8 cellular contexts compared by ENCODE assay signal in genomic region chr17:29615048-29615385, GRCh38. TPM values are rescaled to one million over a fixed set of nuclear protein-coding genes. Genes with fewer than 3 reads are reported as not detected.
DNase-seq lines count a peak whose midpoint lies in the region; ATAC-seq and TF ChIP-seq lines count a peak whose summit lies in the region.

No MANE protein-coding gene starts in this region.

- peak overlapping the region; percentile 55 for H3K27ac Mint-ChIP-seq in activated CD4-positive, alpha-beta T cell treated with anti-CD3 and anti-CD28 coated beads for 36 hours
- H3K27ac Mint-ChIP-seq in endothelial cell (ENCODE audit: unreplicated experiment): no peak overlapping the region

- peaks cover 2% of the 10 kb centered on the region for H3K36me3 Mint-ChIP-seq in activated CD4-positive, alpha-beta T cell treated with anti-CD3 and anti-CD28 coated beads for 36 hours (ENCODE audit: low read depth)
- peaks cover 6% of the 10 kb centered on the region for H3K36me3 Mint-ChIP-seq in endothelial cell (ENCODE audit: low read depth, unreplicated experiment)

- POLR2A ChIA-PET in activated CD4-positive, alpha-beta T cell treated with anti-CD3 and anti-CD28 coated beads for 36 hours (lab: Charles Lee): interaction anchor here (0.6 to 3.0 kb wide), 5 partner anchors 10 to 145 kb away, joined by 3 to 11 read pairs (median 5); partner anchors contain the start of gene ABHD15

- peak overlapping the region; percentile 75 for H3K4me3 Mint-ChIP-seq in activated CD4-positive, alpha-beta T cell treated with anti-CD3 and anti-CD28 coated beads for 36 hours
- peak overlapping the region; percentile 79 for H3K4me3 Mint-ChIP-seq in endothelial cell (ENCODE audit: unreplicated experiment)

- peaks cover 2% of the 10 kb centered on the region for H3K27me3 Mint-ChIP-seq in activated CD4-positive, alpha-beta T cell treated with anti-CD3 and anti-CD28 coated beads for 36 hours
- H3K27me3 Mint-ChIP-seq in endothelial cell (ENCODE audit: unreplicated experiment): peaks cover 24% of the 10 kb centered on the region

- CTCF ChIA-PET in activated CD4-positive, alpha-beta T cell treated with anti-CD3 and anti-CD28 coated beads for 36 hours (lab: Charles Lee): interaction anchor here (0.6 to 4.3 kb wide), 11 partner anchors 10 to 317 kb away, joined by 3 to 93 read pairs (median 4); partner anchors contain the start of genes ABHD15, ANKRD13B and TP53I13

- peaks cover 41% of the 10 kb centered on the region for H3K4me1 Mint-ChIP-seq in activated CD4-positive, alpha-beta T cell treated with anti-CD3 and anti-CD28 coated beads for 36 hours
- peaks cover 15% of the 10 kb centered on the region for H3K4me1 Mint-ChIP-seq in endothelial cell (ENCODE audit: unreplicated experiment)

- DNase-seq in DMS53 (lab: John Stamatoyannopoulos, UW) (peak; percentile 20), DMS53 treated with DMSO at 0.1 percent for 48 hours (lab: John Stamatoyannopoulos, UW; ENCODE audit: unreplicated experiment) (no peak), endothelial cell (ENCODE audit: low spot score) (no peak), putamen (ENCODE audit: low spot score) (peak; percentile 40), NCI-H1930 (lab: John Stamatoyannopoulos, UW) (no peak), 8988T (no peak), iPS-NIHi7 (ENCODE audit: extremely low spot score) (no peak)
- peak; percentile 74 for DNase-seq in activated CD4-positive, alpha-beta T cell treated with anti-CD3 and anti-CD28 coated beads for 36 hours

- ATAC-seq in activated CD4-positive, alpha-beta T cell treated with anti-CD3 and anti-CD28 coated beads for 36 hours: no peak

- no peaks in the 10 kb centered on the region for H3K9me3 Mint-ChIP-seq in activated CD4-positive, alpha-beta T cell treated with anti-CD3 and anti-CD28 coated beads for 36 hours (ENCODE audit: low read depth)
- no peaks in the 10 kb centered on the region for H3K9me3 Mint-ChIP-seq in endothelial cell (ENCODE audit: unreplicated experiment)

- intact Hi-C loops in activated CD4-positive, alpha-beta T cell treated with anti-CD3 and anti-CD28 coated beads for 36 hours (cut with DNase I, micrococcal nuclease): loop anchor here (1.0 to 10.0 kb wide), 6 partner anchors 9 to 890 kb away; partner anchors contain the start of genes GIT1 (in 2 of the 2), NEK8 (in 1 of the 2), PHF12 (in 1 of the 2) and TAOK1 (in 1 of the 2)

- TF ChIP-seq CTCF in endothelial cell (IDR thresholded peaks at IDR 0.05; ENCODE audit: unreplicated experiment): no peak

RNA-seq across cellular contexts. Expression of gene CORO6, which starts 7.7 kb away (rescaled TPM):
- total RNA-seq in activated CD4-positive, alpha-beta T cell treated with anti-CD3 and anti-CD28 coated beads for 36 hours: 10 to 100 TPM; 13.9 to 14.2 TPM
- total RNA-seq in endothelial cell (ENCODE audit: unreplicated experiment): 13.0 TPM

RNA-seq across cellular contexts. Expression of gene ANKRD13B, which starts 22.1 kb away (rescaled TPM):
- 10 to 100 TPM; 17.3 to 20.2 TPM for total RNA-seq in activated CD4-positive, alpha-beta T cell treated with anti-CD3 and anti-CD28 coated beads for 36 hours
- 7.6 TPM for total RNA-seq in endothelial cell (ENCODE audit: unreplicated experiment)

RNA-seq across cellular contexts. Expression of gene GIT1, which starts 25.6 kb away (rescaled TPM):
- 10 to 100 TPM; 60.5 to 74.1 TPM for total RNA-seq in activated CD4-positive, alpha-beta T cell treated with anti-CD3 and anti-CD28 coated beads for 36 hours
- total RNA-seq in endothelial cell (ENCODE audit: unreplicated experiment): 116 TPM

RNA-seq across cellular contexts. Expression of gene TP53I13, which starts 46.5 kb away (rescaled TPM):
- total RNA-seq in activated CD4-positive, alpha-beta T cell treated with anti-CD3 and anti-CD28 coated beads for 36 hours: 10 to 100 TPM; 37.7 to 41.5 TPM
- total RNA-seq in endothelial cell (ENCODE audit: unreplicated experiment): 15.7 TPM

RNA-seq across cellular contexts. Expression of gene ABHD15, which starts 48.2 kb away (rescaled TPM):
- total RNA-seq in activated CD4-positive, alpha-beta T cell treated with anti-CD3 and anti-CD28 coated beads for 36 hours: 1 to 10 TPM; 7.2 to 8.6 TPM
- total RNA-seq in endothelial cell (ENCODE audit: unreplicated experiment): 1.7 TPM

Comparison
In these comparisons a context has a peak if more than half of its experiments do, and no peak if none do; other contexts are left out.
1. DNase-seq: peak in DMS53 (single experiment), activated CD4-positive, alpha-beta T cell treated with anti-CD3 and anti-CD28 coated beads for 36 hours (single experiment) and putamen (single experiment); none in DMS53 treated with DMSO at 0.1 percent for 48 hours (single experiment), endothelial cell (single experiment), NCI-H1930 (0 of 2), 8988T (single experiment) and iPS-NIHi7 (single experiment).